Comparison of ENCODE assay signal across 1 cellular context in the genomic region with DNA sequence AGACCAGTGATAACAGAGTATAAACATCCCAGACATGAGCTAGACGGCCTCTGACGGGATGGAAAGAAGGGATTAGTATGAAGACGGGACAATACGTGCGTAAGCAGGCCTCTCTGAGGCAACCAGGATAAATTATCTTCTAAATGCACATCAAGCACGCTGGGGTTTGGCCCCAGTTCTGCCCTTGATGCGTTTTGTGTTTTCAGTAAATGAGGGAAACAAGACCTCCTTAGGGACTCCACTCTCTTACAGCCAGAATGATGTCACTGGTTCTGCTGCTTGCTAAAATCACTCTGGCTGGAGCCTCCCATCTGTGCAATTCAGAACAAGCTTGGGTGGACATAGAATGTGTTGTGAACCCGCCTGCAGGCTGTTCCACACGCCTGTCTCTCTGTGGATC.
TF ChIP-seq lines count a peak whose summit lies in the region.

No MANE protein-coding gene starts in this region.

TF ChIP-seq in HepG2, 621 proteins besides CTCF, POLR2A, EP300 and RAD21 (continued from another document):
- TF ChIP-seq, protein P1, sequence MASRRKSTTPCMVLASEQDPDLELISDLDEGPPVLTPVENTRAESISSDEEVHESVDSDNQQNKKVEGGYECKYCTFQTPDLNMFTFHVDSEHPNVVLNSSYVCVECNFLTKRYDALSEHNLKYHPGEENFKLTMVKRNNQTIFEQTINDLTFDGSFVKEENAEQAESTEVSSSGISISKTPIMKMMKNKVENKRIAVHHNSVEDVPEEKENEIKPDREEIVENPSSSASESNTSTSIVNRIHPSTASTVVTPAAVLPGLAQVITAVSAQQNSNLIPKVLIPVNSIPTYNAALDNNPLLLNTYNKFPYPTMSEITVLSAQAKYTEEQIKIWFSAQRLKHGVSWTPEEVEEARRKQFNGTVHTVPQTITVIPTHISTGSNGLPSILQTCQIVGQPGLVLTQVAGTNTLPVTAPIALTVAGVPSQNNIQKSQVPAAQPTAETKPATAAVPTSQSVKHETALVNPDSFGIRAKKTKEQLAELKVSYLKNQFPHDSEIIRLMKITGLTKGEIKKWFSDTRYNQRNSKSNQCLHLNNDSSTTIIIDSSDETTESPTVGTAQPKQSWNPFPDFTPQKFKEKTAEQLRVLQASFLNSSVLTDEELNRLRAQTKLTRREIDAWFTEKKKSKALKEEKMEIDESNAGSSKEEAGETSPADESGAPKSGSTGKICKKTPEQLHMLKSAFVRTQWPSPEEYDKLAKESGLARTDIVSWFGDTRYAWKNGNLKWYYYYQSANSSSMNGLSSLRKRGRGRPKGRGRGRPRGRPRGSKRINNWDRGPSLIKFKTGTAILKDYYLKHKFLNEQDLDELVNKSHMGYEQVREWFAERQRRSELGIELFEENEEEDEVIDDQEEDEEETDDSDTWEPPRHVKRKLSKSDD (CRISPR knock-in tag; IDR thresholded peaks at IDR 0.05; ENCODE audit: low read depth) = no peak
- TF ChIP-seq MXD4 (CRISPR knock-in tag; IDR thresholded peaks at IDR 0.05) = no peak
- no peak for TF ChIP-seq ZKSCAN1 (IDR thresholded peaks at IDR 0.05; ENCODE audit: low read length)
- TF ChIP-seq, protein P2, sequence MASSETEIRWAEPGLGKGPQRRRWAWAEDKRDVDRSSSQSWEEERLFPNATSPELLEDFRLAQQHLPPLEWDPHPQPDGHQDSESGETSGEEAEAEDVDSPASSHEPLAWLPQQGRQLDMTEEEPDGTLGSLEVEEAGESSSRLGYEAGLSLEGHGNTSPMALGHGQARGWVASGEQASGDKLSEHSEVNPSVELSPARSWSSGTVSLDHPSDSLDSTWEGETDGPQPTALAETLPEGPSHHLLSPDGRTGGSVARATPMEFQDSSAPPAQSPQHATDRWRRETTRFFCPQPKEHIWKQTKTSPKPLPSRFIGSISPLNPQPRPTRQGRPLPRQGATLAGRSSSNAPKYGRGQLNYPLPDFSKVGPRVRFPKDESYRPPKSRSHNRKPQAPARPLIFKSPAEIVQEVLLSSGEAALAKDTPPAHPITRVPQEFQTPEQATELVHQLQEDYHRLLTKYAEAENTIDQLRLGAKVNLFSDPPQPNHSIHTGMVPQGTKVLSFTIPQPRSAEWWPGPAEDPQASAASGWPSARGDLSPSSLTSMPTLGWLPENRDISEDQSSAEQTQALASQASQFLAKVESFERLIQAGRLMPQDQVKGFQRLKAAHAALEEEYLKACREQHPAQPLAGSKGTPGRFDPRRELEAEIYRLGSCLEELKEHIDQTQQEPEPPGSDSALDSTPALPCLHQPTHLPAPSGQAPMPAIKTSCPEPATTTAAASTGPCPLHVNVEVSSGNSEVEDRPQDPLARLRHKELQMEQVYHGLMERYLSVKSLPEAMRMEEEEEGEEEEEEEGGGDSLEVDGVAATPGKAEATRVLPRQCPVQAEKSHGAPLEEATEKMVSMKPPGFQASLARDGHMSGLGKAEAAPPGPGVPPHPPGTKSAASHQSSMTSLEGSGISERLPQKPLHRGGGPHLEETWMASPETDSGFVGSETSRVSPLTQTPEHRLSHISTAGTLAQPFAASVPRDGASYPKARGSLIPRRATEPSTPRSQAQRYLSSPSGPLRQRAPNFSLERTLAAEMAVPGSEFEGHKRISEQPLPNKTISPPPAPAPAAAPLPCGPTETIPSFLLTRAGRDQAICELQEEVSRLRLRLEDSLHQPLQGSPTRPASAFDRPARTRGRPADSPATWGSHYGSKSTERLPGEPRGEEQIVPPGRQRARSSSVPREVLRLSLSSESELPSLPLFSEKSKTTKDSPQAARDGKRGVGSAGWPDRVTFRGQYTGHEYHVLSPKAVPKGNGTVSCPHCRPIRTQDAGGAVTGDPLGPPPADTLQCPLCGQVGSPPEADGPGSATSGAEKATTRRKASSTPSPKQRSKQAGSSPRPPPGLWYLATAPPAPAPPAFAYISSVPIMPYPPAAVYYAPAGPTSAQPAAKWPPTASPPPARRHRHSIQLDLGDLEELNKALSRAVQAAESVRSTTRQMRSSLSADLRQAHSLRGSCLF (CRISPR knock-in tag; IDR thresholded peaks at IDR 0.05; ENCODE audit: borderline replicate concordance) = no peak
